In genomic region chr17:12987120-12987519, GRCh38 we compare ENCODE assay signal across 26 cellular contexts. TPM values are rescaled to one million over a fixed set of nuclear protein-coding genes. Genes with fewer than 3 reads are reported as not detected.
DNase-seq lines count a peak whose midpoint lies in the region; ATAC-seq and TF ChIP-seq lines count a peak whose summit lies in the region.
"Had no signal": no experiment of that assay in that cellular context is flagged by ENCODE, and none has a peak within 500 bp of the region (broad histone marks: within the 10 kb centered on the region; RNA-seq: fewer than 3 reads in every experiment).

No MANE protein-coding gene starts in this region.

- H3K27ac Mint-ChIP-seq in brain (peak overlapping the region in 3 of 5 experiments; percentile 19 to 87 (median 80)), nephron progenitor cell (no peak overlapping the region)
- H3K27ac Mint-ChIP-seq in stimulated activated naive CD8-positive, alpha-beta T cell treated with anti-CD3 and anti-CD28 coated beads, Interleukin-15, amount 100 ng/mL, for 72 hours = no peak overlapping the region
- H3K27ac Mint-ChIP-seq: activated naive CD4-positive, alpha-beta T cell treated with anti-CD3 and anti-CD28 coated beads, Interleukin-2, amount 10 ng/mL, durations not matched to agents 7 days and 5 days; stimulated activated effector memory CD8-positive, alpha-beta T cell treated with anti-CD3 and anti-CD28 coated beads, Interleukin-12 subunit alpha, Interleukin-12 subunit beta, amount 100 ng/mL, for 72 hours; T-cell had no signal

- DNase-seq in H7 (peak; percentile 81), NCI-H2227 (lab: John Stamatoyannopoulos, UW; ENCODE audit: unreplicated experiment) (peak; percentile 19), nephron progenitor cell (peak; percentile 14), NCI-H1092 treated with DMSO at 0.1 percent for 48 hours (lab: John Stamatoyannopoulos, UW) (no peak), NCI-H446 treated with DMSO at 0.1 percent for 48 hours (lab: John Stamatoyannopoulos, UW) (no peak)
- DNase-seq in stimulated activated naive CD8-positive, alpha-beta T cell treated with anti-CD3 and anti-CD28 coated beads, Interleukin-15, amount 100 ng/mL, for 72 hours = no peak
- DNase-seq: activated naive CD4-positive, alpha-beta T cell treated with anti-CD3 and anti-CD28 coated beads, Interleukin-2, amount 10 ng/mL, durations not matched to agents 7 days and 5 days; activated T-cell treated with anti-CD3 and anti-CD28 coated beads, Interleukin-2, amount 50 U/mL, for 4 hours; amygdala; heart left ventricle; MM.1S; mucosa of descending colon; NCI-H187 treated with DMSO at 0.1 percent for 48 hours; NCI-H510A; psoas muscle; Right ventricle myocardium superior; stimulated activated CD4-positive, alpha-beta T cell treated with anti-CD3 and anti-CD28 coated beads, Interleukin-1b, Interleukin-23, amount 100 ng/mL, for 48 hours; T-cell had no signal

- H3K4me1 Mint-ChIP-seq in brain (peaks cover 36% of the 10 kb centered on the region), nephron progenitor cell (peaks cover 37% of the 10 kb centered on the region)
- peaks cover 5% of the 10 kb centered on the region for H3K4me1 Mint-ChIP-seq in stimulated activated naive CD8-positive, alpha-beta T cell treated with anti-CD3 and anti-CD28 coated beads, Interleukin-15, amount 100 ng/mL, for 72 hours
- H3K4me1 Mint-ChIP-seq: activated naive CD4-positive, alpha-beta T cell treated with anti-CD3 and anti-CD28 coated beads, Interleukin-2, amount 10 ng/mL, durations not matched to agents 7 days and 5 days had no signal

- H3K36me3 ChIP-seq in H7 (replicated peaks; ENCODE audit: control insufficient read depth, insufficient read depth, low read length) = peaks cover 12% of the 10 kb centered on the region

- no peak for TF ChIP-seq CTCF in brain (conservative IDR thresholded peaks at IDR 0.05)
- TF ChIP-seq CTCF in nephron progenitor cell (IDR thresholded peaks at IDR 0.05) = no peak

- H3K36me3 Mint-ChIP-seq in brain (peaks cover 33% of the 10 kb centered on the region), nephron progenitor cell (ENCODE audit: low read depth) (peaks cover 26% of the 10 kb centered on the region)

- ATAC-seq in HG03354 (IDR thresholded peaks at IDR 0.05; ENCODE audit: poor library complexity, severe bottlenecking, unreplicated experiment) = no peak
- ATAC-seq in stimulated activated naive CD8-positive, alpha-beta T cell treated with anti-CD3 and anti-CD28 coated beads, Interleukin-15, amount 100 ng/mL, for 72 hours = no peak
- ATAC-seq: activated T-cell treated with anti-CD3 and anti-CD28 coated beads, Interleukin-2, amount 50 U/mL, for 4 hours; HCT116; heart left ventricle; K562; mucosa of descending colon; psoas muscle; stimulated activated effector memory CD8-positive, alpha-beta T cell treated with anti-CD3 and anti-CD28 coated beads, Interleukin-12 subunit alpha, Interleukin-12 subunit beta, amount 100 ng/mL, for 72 hours; T-cell had no signal

- H3K27me3 Mint-ChIP-seq in brain (peaks cover 3% of the 10 kb centered on the region), nephron progenitor cell (ENCODE audit: low read depth, poor library complexity) (peaks cover 4% of the 10 kb centered on the region)
- no peaks in the 10 kb centered on the region for H3K27me3 Mint-ChIP-seq in stimulated activated naive CD8-positive, alpha-beta T cell treated with anti-CD3 and anti-CD28 coated beads, Interleukin-15, amount 100 ng/mL, for 72 hours

- H3K27me3 ChIP-seq in H7 (ENCODE audit: control insufficient read depth, insufficient read depth, low read length) = no peaks in the 10 kb centered on the region
- H3K27me3 ChIP-seq: cardiac muscle cell, heart left ventricle, suprapubic skin had no signal

- H3K4me3 Mint-ChIP-seq in brain (peak overlapping the region in 1 of 5 experiments; percentile 43), nephron progenitor cell (peak overlapping the region; percentile 4)
- H3K4me3 Mint-ChIP-seq in stimulated activated naive CD8-positive, alpha-beta T cell treated with anti-CD3 and anti-CD28 coated beads, Interleukin-15, amount 100 ng/mL, for 72 hours = no peak overlapping the region
- H3K4me3 Mint-ChIP-seq: activated naive CD4-positive, alpha-beta T cell treated with anti-CD3 and anti-CD28 coated beads, Interleukin-2, amount 10 ng/mL, durations not matched to agents 7 days and 5 days; activated T-cell treated with anti-CD3 and anti-CD28 coated beads, Interleukin-2, amount 50 U/mL, for 4 hours; CD14-positive monocyte; stimulated activated effector memory CD8-positive, alpha-beta T cell treated with anti-CD3 and anti-CD28 coated beads, Interleukin-12 subunit alpha, Interleukin-12 subunit beta, amount 100 ng/mL, for 72 hours; T-cell had no signal

- no peak overlapping the region for H3K4me3 ChIP-seq in H7 (ENCODE audit: insufficient read depth, low read depth, low read length)
- H3K4me3 ChIP-seq: cardiac muscle cell, heart left ventricle, K562, mucosa of descending colon, psoas muscle, suprapubic skin had no signal

- H3K9me3 Mint-ChIP-seq in brain (peaks cover 0 to 3% (median 0%) of the 10 kb centered on the region in 5 experiments), nephron progenitor cell (no peaks in the 10 kb centered on the region)
- no peaks in the 10 kb centered on the region for H3K9me3 Mint-ChIP-seq in stimulated activated naive CD8-positive, alpha-beta T cell treated with anti-CD3 and anti-CD28 coated beads, Interleukin-15, amount 100 ng/mL, for 72 hours
- H3K9me3 Mint-ChIP-seq: activated naive CD4-positive, alpha-beta T cell treated with anti-CD3 and anti-CD28 coated beads, Interleukin-2, amount 10 ng/mL, durations not matched to agents 7 days and 5 days; activated T-cell treated with anti-CD3 and anti-CD28 coated beads, Interleukin-2, amount 50 U/mL, for 4 hours; T-cell had no signal

RNA-seq across cellular contexts. Expression of gene ELAC2, which starts 30.7 kb away (rescaled TPM):
- total RNA-seq in H7 (2014; rRNA removed; shearing (Covaris generic)) = 120 and 125 TPM in 2 replicates
- polyA plus RNA-seq in brain (ENCODE audit: insufficient read depth, low read depth, low replicate concordance) = 59.0 TPM

Comparison
In these comparisons a context has a peak if more than half of its experiments do, and no peak if none do; other contexts are left out.
1. DNase-seq: peak in H7 (single experiment), NCI-H2227 (single experiment) and nephron progenitor cell (single experiment); none in NCI-H1092 treated with DMSO at 0.1 percent for 48 hours (single experiment), stimulated activated naive CD8-positive, alpha-beta T cell treated with anti-CD3 and anti-CD28 coated beads, Interleukin-15, amount 100 ng/mL, for 72 hours (0 of 2) and NCI-H446 treated with DMSO at 0.1 percent for 48 hours (single experiment).
2. H3K27ac Mint-ChIP-seq: peak in brain (3 of 5); none in nephron progenitor cell (single experiment) and stimulated activated naive CD8-positive, alpha-beta T cell treated with anti-CD3 and anti-CD28 coated beads, Interleukin-15, amount 100 ng/mL, for 72 hours (0 of 2).